Comparison of ENCODE assay signal across 1 cellular context in the genomic region with DNA sequence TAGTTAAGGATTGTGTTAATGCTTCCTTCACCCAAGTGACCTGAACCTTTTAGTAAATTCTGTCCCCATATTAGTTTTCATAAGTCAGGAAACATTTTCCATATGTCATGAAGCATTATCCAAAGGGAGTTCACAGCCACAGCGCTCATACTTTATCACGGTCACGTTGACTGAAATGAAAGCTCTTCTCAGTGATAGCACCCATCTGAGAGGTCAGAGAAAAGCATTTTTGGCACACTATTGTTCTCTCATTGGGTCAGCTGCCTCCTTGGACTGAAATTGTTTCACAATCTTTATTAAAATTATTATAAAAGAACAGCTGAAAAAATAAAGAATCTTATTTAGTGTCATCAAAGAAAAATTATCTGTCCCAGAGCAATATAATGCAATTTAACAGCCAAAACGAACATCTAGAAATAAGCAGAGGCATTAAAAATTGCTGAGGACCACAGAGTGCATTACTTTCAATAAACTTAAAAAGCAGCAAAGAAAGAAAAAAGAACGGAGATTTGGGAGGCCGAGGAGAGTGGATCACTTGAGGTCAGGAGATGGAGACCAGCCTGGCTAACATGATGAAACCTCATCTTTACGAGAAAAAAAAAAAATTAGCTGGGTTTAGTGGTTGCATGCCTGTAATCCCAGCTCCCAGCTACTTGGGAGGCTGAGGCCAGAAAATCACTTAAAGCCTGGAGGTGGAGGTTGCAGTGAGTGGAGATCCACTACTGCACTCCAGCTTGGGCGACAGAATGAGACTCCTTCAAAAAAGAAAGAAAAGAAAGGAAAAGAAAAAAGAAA.
TF ChIP-seq lines count a peak whose summit lies in the region.

No MANE protein-coding gene starts in this region.

TF ChIP-seq in IMR-90, 13 proteins besides CTCF, POLR2A, EP300 and RAD21:
- TF ChIP-seq, protein P1, sequence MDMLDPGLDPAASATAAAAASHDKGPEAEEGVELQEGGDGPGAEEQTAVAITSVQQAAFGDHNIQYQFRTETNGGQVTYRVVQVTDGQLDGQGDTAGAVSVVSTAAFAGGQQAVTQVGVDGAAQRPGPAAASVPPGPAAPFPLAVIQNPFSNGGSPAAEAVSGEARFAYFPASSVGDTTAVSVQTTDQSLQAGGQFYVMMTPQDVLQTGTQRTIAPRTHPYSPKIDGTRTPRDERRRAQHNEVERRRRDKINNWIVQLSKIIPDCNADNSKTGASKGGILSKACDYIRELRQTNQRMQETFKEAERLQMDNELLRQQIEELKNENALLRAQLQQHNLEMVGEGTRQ (IDR thresholded peaks at IDR 0.05; ENCODE audit: low read depth, low read length) = no peak
- TF ChIP-seq RCOR1 (IDR thresholded peaks at IDR 0.05; ENCODE audit: insufficient replicate concordance, low read length) (no peak), MAFK (IDR thresholded peaks at IDR 0.05; ENCODE audit: low read depth, low read length) (no peak), SMC3 (IDR thresholded peaks at IDR 0.05; ENCODE audit: low read depth, low read length) (no peak), MAZ (IDR thresholded peaks at IDR 0.05; ENCODE audit: borderline replicate concordance, low read depth, low read length) (no peak), MXI1 (IDR thresholded peaks at IDR 0.05; ENCODE audit: borderline replicate concordance, low read depth, low read length) (no peak)
- TF ChIP-seq, protein P2, sequence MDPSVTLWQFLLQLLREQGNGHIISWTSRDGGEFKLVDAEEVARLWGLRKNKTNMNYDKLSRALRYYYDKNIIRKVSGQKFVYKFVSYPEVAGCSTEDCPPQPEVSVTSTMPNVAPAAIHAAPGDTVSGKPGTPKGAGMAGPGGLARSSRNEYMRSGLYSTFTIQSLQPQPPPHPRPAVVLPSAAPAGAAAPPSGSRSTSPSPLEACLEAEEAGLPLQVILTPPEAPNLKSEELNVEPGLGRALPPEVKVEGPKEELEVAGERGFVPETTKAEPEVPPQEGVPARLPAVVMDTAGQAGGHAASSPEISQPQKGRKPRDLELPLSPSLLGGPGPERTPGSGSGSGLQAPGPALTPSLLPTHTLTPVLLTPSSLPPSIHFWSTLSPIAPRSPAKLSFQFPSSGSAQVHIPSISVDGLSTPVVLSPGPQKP (IDR thresholded peaks at IDR 0.05; ENCODE audit: borderline replicate concordance, low read depth, low read length) = no peak
